Comparison of ENCODE assay signal across 11 cellular contexts in genomic region chr14:104386281-104386841, GRCh38.
A peak's percentile ranks its signal among the peaks of the same experiment; 100 is the strongest.
DNase-seq lines count a peak whose midpoint lies in the region; ATAC-seq, FAIRE-seq and TF ChIP-seq lines count a peak whose summit lies in the region.
"Had no signal": no experiment of that assay in that cellular context is flagged by ENCODE, and none has a peak within 500 bp of the region (broad histone marks: within the 10 kb centered on the region; RNA-seq: fewer than 3 reads in every experiment).

No MANE protein-coding gene starts in this region.

- no peaks in the 10 kb centered on the region for H3K79me2 ChIP-seq in Karpas-422 (ENCODE audit: low read length)

- TF ChIP-seq CTCF in kidney (IDR thresholded peaks at IDR 0.05; ENCODE audit: borderline replicate concordance, extremely low read depth, insufficient read depth) (no peak), prostate gland (IDR thresholded peaks at IDR 0.05) (no peak)

- no peak for TF ChIP-seq POLR2A in prostate gland (IDR thresholded peaks at IDR 0.05)

- H3K36me3 Mint-ChIP-seq in stimulated activated memory B cell treated with anti-CD40 and anti-IgM and Interleukin-4, amounts not matched to agents 10 μg/mL and 1 μg/mL and 100 μg/mL, for 72 hours = peaks cover 2% of the 10 kb centered on the region

- H3K4me1 Mint-ChIP-seq in stimulated activated memory B cell treated with anti-CD40 and anti-IgM and Interleukin-4, amounts not matched to agents 10 μg/mL and 1 μg/mL and 100 μg/mL, for 72 hours = peaks cover 56% of the 10 kb centered on the region

- peaks cover 4% of the 10 kb centered on the region; the same call in 1 of the 2 replicates for H3K27me3 ChIP-seq in Karpas-422 (ENCODE audit: low read length)
- H3K27me3 ChIP-seq in prostate gland (replicated peaks; ENCODE audit: insufficient read depth) = peaks cover 2% of the 10 kb centered on the region

- H3K9me2 ChIP-seq in Karpas-422 (replicated peaks; ENCODE audit: insufficient read depth, low read length) = no peaks in the 10 kb centered on the region

- H3K4me1 ChIP-seq in Karpas-422 (ENCODE audit: low read length) (peaks cover 53% of the 10 kb centered on the region), kidney (ENCODE audit: control insufficient read depth in 1 of 2, insufficient read depth in 1 of 2, low read depth in 1 of 2, low read length in 2 of 2) (no peaks in the 10 kb centered on the region), prostate gland (replicated peaks) (no peaks in the 10 kb centered on the region)

- H3K36me3 ChIP-seq in Karpas-422 (ENCODE audit: insufficient read depth, low read length) (no peaks in the 10 kb centered on the region), kidney (ENCODE audit: control insufficient read depth in 1 of 2, insufficient read depth in 2 of 2, low read length in 2 of 2) (no peaks in the 10 kb centered on the region), prostate gland (no peaks in the 10 kb centered on the region)

- ATAC-seq in stimulated activated memory B cell treated with anti-CD40 and anti-IgM and Interleukin-4, amounts not matched to agents 10 μg/mL and 1 μg/mL and 100 μg/mL, for 72 hours = no peak
- no peak for ATAC-seq in GM19351 (IDR thresholded peaks at IDR 0.05; ENCODE audit: unreplicated experiment)
- no peak for ATAC-seq in GM21619 (IDR thresholded peaks at IDR 0.05; ENCODE audit: unreplicated experiment)
- ATAC-seq: K562 had no signal

- peaks cover under 1% of the 10 kb centered on the region; the same call in 1 of the 2 replicates for H3K9me3 ChIP-seq in Karpas-422 (ENCODE audit: low read length)
- peaks cover 0 to 3% of the 10 kb centered on the region in 2 donors for H3K9me3 ChIP-seq in kidney (ENCODE audit: control insufficient read depth in 1 of 2, low read length in 2 of 2)
- H3K9me3 ChIP-seq in prostate gland = no peaks in the 10 kb centered on the region

- H3K4me3 Mint-ChIP-seq in stimulated activated memory B cell treated with anti-CD40 and anti-IgM and Interleukin-4, amounts not matched to agents 10 μg/mL and 1 μg/mL and 100 μg/mL, for 72 hours = peak overlapping the region; percentile 18
- H3K4me3 Mint-ChIP-seq: stimulated activated naive CD8-positive, alpha-beta T cell treated with anti-CD3 and anti-CD28 coated beads, Interleukin-15, Interleukin-2, amounts not matched to agents 100 ng/mL and 50 ng/mL, for 24 hours had no signal

- H3K27ac Mint-ChIP-seq in stimulated activated memory B cell treated with anti-CD40 and anti-IgM and Interleukin-4, amounts not matched to agents 10 μg/mL and 1 μg/mL and 100 μg/mL, for 72 hours = peak overlapping the region; percentile 24
- H3K27ac Mint-ChIP-seq: stimulated activated naive CD8-positive, alpha-beta T cell treated with anti-CD3 and anti-CD28 coated beads, Interleukin-15, Interleukin-2, amounts not matched to agents 100 ng/mL and 50 ng/mL, for 24 hours had no signal

- peak; percentile 54 for DNase-seq in activated effector memory CD4-positive, alpha-beta T cell treated with anti-CD3 and anti-CD28 coated beads, Interleukin-2, amount 50 U/mL, for 16 hours
- DNase-seq in activated effector memory CD4-positive, alpha-beta T cell treated with Interleukin-2 at 50 U/mL for 16 hours = no peak
- peak; percentile 95 for DNase-seq in Karpas-422
- peak; percentile 39 for DNase-seq in kidney
- DNase-seq in prostate gland (ENCODE audit: low spot score) = no peak

- H3K9me3 Mint-ChIP-seq in stimulated activated memory B cell treated with anti-CD40 and anti-IgM and Interleukin-4, amounts not matched to agents 10 μg/mL and 1 μg/mL and 100 μg/mL, for 72 hours = peaks cover 4% of the 10 kb centered on the region

- H3K4me2 ChIP-seq in Karpas-422 (ENCODE audit: low read depth, low read length, poor library complexity, severe bottlenecking) = peak overlapping the region; percentile 67

- H2AFZ ChIP-seq in Karpas-422 (ENCODE audit: low read length) = peak overlapping the region; percentile 50

- 92% methylated on average over 23 of the region's 24 CpGs for WGBS in prostate gland

- FAIRE-seq in kidney (lab: Jason Lieb, UNC) = no peak
- FAIRE-seq: K562 had no signal

- H4K20me1 ChIP-seq in Karpas-422 (ENCODE audit: insufficient read depth, low read depth, low read length) = no peaks in the 10 kb centered on the region

- intact Hi-C loops in kidney (cut with DNase I) = no loop called here
- intact Hi-C loops in prostate gland (cut with DNase I) = no loop called here

- H3K4me3 ChIP-seq in Karpas-422 (ENCODE audit: low read length) (peak overlapping the region; percentile 48), kidney (ENCODE audit: low read length in 2 of 2) (no peak overlapping the region), prostate gland (no peak overlapping the region)
- H3K4me3 ChIP-seq: K562 had no signal

- H3K9ac ChIP-seq in Karpas-422 (ENCODE audit: low read length) (peak overlapping the region; percentile 64), kidney (ENCODE audit: low read length in 2 of 2) (no peak overlapping the region)

- H3K27me3 Mint-ChIP-seq in stimulated activated memory B cell treated with anti-CD40 and anti-IgM and Interleukin-4, amounts not matched to agents 10 μg/mL and 1 μg/mL and 100 μg/mL, for 72 hours = peaks cover 32% of the 10 kb centered on the region
- H3K27me3 Mint-ChIP-seq: stimulated activated naive CD8-positive, alpha-beta T cell treated with anti-CD3 and anti-CD28 coated beads, Interleukin-15, Interleukin-2, amounts not matched to agents 100 ng/mL and 50 ng/mL, for 24 hours had no signal

- H3K27ac ChIP-seq in Karpas-422 (ENCODE audit: low read length) (peak overlapping the region; percentile 86), kidney (ENCODE audit: low read depth in 2 of 2, low read length in 2 of 2) (no peak overlapping the region), prostate gland (no peak overlapping the region)
- H3K27ac ChIP-seq: VCaP had no signal

Comparison
In these comparisons a context has a peak if more than half of its experiments do, and no peak if none do; other contexts are left out.
1. DNase-seq: peak in activated effector memory CD4-positive, alpha-beta T cell treated with anti-CD3 and anti-CD28 coated beads, Interleukin-2, amount 50 U/mL, for 16 hours (single experiment), Karpas-422 (single experiment) and kidney (single experiment); none in activated effector memory CD4-positive, alpha-beta T cell treated with Interleukin-2 at 50 U/mL for 16 hours (single experiment) and prostate gland (single experiment).